Comparison of ENCODE assay signal across 1 cellular context in genomic region chr12:124459852-124460645, GRCh38.
TF ChIP-seq lines count a peak whose summit lies in the region.

No MANE protein-coding gene starts in this region.

TF ChIP-seq in HEK293, 187 proteins besides CTCF, POLR2A, EP300 and RAD21 (continued from another document):
- TF ChIP-seq, protein P1, sequence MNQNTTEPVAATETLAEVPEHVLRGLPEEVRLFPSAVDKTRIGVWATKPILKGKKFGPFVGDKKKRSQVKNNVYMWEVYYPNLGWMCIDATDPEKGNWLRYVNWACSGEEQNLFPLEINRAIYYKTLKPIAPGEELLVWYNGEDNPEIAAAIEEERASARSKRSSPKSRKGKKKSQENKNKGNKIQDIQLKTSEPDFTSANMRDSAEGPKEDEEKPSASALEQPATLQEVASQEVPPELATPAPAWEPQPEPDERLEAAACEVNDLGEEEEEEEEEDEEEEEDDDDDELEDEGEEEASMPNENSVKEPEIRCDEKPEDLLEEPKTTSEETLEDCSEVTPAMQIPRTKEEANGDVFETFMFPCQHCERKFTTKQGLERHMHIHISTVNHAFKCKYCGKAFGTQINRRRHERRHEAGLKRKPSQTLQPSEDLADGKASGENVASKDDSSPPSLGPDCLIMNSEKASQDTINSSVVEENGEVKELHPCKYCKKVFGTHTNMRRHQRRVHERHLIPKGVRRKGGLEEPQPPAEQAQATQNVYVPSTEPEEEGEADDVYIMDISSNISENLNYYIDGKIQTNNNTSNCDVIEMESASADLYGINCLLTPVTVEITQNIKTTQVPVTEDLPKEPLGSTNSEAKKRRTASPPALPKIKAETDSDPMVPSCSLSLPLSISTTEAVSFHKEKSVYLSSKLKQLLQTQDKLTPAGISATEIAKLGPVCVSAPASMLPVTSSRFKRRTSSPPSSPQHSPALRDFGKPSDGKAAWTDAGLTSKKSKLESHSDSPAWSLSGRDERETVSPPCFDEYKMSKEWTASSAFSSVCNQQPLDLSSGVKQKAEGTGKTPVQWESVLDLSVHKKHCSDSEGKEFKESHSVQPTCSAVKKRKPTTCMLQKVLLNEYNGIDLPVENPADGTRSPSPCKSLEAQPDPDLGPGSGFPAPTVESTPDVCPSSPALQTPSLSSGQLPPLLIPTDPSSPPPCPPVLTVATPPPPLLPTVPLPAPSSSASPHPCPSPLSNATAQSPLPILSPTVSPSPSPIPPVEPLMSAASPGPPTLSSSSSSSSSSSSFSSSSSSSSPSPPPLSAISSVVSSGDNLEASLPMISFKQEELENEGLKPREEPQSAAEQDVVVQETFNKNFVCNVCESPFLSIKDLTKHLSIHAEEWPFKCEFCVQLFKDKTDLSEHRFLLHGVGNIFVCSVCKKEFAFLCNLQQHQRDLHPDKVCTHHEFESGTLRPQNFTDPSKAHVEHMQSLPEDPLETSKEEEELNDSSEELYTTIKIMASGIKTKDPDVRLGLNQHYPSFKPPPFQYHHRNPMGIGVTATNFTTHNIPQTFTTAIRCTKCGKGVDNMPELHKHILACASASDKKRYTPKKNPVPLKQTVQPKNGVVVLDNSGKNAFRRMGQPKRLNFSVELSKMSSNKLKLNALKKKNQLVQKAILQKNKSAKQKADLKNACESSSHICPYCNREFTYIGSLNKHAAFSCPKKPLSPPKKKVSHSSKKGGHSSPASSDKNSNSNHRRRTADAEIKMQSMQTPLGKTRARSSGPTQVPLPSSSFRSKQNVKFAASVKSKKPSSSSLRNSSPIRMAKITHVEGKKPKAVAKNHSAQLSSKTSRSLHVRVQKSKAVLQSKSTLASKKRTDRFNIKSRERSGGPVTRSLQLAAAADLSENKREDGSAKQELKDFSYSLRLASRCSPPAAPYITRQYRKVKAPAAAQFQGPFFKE (tag by site-specific recombination; IDR thresholded peaks at IDR 0.05; ENCODE audit: borderline replicate concordance), result no peak
